Comparison of ENCODE assay signal across 1 cellular context in the genomic region with DNA sequence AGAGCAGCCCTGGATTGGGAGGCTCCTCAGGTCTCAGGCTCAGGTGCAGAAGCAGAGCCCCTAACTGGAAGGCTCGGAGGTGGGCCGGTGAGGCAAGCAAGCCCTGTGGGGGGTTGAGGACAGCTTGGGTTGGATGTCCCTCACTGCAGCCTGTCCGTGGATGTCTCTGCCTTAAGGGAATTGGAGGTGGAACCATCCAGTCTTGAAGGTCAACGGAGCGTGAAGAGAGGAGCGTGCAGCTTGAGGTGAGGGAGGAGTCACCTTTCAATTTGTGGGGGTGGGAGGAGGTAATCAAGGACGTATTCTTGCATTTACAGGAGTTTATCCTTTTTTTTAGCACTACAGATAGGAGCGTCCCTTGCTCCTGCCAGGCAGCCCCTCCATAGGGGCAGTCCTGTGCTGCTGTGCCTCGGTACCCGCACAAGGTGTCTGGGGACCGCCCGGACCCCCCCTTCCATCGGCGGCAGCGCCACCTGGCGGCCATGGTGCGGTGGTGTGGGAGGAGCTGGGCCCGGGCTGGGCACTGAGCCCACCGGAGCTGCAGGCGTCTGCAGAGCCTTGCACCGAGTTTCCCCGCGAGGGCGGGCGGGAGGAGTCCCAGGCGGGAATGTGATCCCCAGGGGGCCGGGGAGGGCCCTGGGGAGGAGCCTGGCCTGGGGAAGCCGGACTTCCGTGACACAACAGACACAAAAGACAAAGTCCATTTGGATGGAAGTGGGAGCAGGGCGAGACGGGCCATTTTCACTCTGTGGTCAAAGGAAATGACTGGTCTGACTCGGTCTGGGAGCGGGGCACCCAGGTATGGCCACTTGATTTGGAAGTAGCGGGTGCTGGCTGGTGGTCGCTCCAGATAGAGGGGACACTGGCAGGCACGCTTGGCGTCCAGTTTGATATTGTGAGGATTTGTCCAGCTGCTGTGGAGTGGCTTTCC.
TF ChIP-seq lines count a peak whose summit lies in the region.

No MANE protein-coding gene starts in this region.

TF ChIP-seq in K562, 482 proteins besides CTCF, POLR2A, EP300 and RAD21 (continued from another document and continues in another):
- TF ChIP-seq, protein P1, sequence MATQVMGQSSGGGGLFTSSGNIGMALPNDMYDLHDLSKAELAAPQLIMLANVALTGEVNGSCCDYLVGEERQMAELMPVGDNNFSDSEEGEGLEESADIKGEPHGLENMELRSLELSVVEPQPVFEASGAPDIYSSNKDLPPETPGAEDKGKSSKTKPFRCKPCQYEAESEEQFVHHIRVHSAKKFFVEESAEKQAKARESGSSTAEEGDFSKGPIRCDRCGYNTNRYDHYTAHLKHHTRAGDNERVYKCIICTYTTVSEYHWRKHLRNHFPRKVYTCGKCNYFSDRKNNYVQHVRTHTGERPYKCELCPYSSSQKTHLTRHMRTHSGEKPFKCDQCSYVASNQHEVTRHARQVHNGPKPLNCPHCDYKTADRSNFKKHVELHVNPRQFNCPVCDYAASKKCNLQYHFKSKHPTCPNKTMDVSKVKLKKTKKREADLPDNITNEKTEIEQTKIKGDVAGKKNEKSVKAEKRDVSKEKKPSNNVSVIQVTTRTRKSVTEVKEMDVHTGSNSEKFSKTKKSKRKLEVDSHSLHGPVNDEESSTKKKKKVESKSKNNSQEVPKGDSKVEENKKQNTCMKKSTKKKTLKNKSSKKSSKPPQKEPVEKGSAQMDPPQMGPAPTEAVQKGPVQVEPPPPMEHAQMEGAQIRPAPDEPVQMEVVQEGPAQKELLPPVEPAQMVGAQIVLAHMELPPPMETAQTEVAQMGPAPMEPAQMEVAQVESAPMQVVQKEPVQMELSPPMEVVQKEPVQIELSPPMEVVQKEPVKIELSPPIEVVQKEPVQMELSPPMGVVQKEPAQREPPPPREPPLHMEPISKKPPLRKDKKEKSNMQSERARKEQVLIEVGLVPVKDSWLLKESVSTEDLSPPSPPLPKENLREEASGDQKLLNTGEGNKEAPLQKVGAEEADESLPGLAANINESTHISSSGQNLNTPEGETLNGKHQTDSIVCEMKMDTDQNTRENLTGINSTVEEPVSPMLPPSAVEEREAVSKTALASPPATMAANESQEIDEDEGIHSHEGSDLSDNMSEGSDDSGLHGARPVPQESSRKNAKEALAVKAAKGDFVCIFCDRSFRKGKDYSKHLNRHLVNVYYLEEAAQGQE (CRISPR knock-in tag; IDR thresholded peaks at IDR 0.05; ENCODE audit: low read depth), result no peak
- no peak for TF ChIP-seq MEF2D (tag; conservative IDR thresholded peaks at IDR 0.05; ENCODE audit: low read depth)
- 0 out of 2 replicates have a peak, but pooled peaks have one; percentile 15 for TF ChIP-seq FOXM1 (IDR thresholded peaks at IDR 0.05; ENCODE audit: low read depth)
- no peak for TF ChIP-seq FOXM1 (CRISPR knock-in tag; IDR thresholded peaks at IDR 0.05; ENCODE audit: low read depth)
- TF ChIP-seq RFX5 (IDR thresholded peaks at IDR 0.05; ENCODE audit: low read depth, low read length), result no peak
- no peak for TF ChIP-seq KHSRP (IDR thresholded peaks at IDR 0.05)
- TF ChIP-seq SMC3 (conservative IDR thresholded peaks at IDR 0.05; ENCODE audit: insufficient read depth, low read depth, low read length), result peak; percentile 66
- TF ChIP-seq SP1 (CRISPR knock-in tag; IDR thresholded peaks at IDR 0.05), result peak; percentile 56
- no peak for TF ChIP-seq CBFA2T2 (conservative IDR thresholded peaks at IDR 0.05)
- no peak for TF ChIP-seq HMG20A (CRISPR knock-in tag; conservative IDR thresholded peaks at IDR 0.05)
- no peak for TF ChIP-seq TCF7 (IDR thresholded peaks at IDR 0.05; ENCODE audit: borderline replicate concordance)
- TF ChIP-seq ZBTB8A (IDR thresholded peaks at IDR 0.05; ENCODE audit: partially characterized antibody), result no peak
- no peak for TF ChIP-seq DNMT1 (IDR thresholded peaks at IDR 0.05)
- no peak for TF ChIP-seq NFXL1 (CRISPR knock-in tag; IDR thresholded peaks at IDR 0.05)
- TF ChIP-seq, protein P2, sequence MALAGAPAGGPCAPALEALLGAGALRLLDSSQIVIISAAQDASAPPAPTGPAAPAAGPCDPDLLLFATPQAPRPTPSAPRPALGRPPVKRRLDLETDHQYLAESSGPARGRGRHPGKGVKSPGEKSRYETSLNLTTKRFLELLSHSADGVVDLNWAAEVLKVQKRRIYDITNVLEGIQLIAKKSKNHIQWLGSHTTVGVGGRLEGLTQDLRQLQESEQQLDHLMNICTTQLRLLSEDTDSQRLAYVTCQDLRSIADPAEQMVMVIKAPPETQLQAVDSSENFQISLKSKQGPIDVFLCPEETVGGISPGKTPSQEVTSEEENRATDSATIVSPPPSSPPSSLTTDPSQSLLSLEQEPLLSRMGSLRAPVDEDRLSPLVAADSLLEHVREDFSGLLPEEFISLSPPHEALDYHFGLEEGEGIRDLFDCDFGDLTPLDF (CRISPR knock-in tag; IDR thresholded peaks at IDR 0.05), result no peak
- no peak for TF ChIP-seq HCFC1 (IDR thresholded peaks at IDR 0.05; ENCODE audit: low read depth, low read length)
- TF ChIP-seq SMAD3 (CRISPR knock-in tag; conservative IDR thresholded peaks at IDR 0.05), result no peak
- TF ChIP-seq, protein P3, sequence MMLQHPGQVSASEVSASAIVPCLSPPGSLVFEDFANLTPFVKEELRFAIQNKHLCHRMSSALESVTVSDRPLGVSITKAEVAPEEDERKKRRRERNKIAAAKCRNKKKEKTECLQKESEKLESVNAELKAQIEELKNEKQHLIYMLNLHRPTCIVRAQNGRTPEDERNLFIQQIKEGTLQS (IDR thresholded peaks at IDR 0.05), result no peak
- TF ChIP-seq, protein P3 (CRISPR knock-in tag; conservative IDR thresholded peaks at IDR 0.05), result no peak
- TF ChIP-seq, protein P4, sequence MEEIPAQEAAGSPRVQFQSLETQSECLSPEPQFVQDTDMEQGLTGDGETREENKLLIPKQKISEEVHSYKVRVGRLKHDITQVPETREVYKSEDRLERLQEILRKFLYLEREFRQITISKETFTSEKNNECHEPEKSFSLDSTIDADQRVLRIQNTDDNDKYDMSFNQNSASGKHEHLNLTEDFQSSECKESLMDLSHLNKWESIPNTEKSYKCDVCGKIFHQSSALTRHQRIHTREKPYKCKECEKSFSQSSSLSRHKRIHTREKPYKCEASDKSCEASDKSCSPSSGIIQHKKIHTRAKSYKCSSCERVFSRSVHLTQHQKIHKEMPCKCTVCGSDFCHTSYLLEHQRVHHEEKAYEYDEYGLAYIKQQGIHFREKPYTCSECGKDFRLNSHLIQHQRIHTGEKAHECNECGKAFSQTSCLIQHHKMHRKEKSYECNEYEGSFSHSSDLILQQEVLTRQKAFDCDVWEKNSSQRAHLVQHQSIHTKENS (CRISPR knock-in tag; IDR thresholded peaks at IDR 0.05), result no peak
- TF ChIP-seq YY1 (IDR thresholded peaks at IDR 0.05; ENCODE audit: borderline replicate concordance in 1 of 3, control insufficient read depth in 1 of 3, extremely low read depth in 1 of 3, insufficient read depth in 3 of 3, insufficient read length in 1 of 3, insufficient replicate concordance in 2 of 3, low read depth in 1 of 3, low read length in 2 of 3), result peak in 1 of 3 experiments; percentile 17
- TF ChIP-seq RAD51 (IDR thresholded peaks at IDR 0.05; ENCODE audit: borderline replicate concordance, low read depth), result no peak
- no peak for TF ChIP-seq ZNF133 (CRISPR knock-in tag; IDR thresholded peaks at IDR 0.05)
- no peak for TF ChIP-seq ARHGAP35 (IDR thresholded peaks at IDR 0.05; ENCODE audit: partially characterized antibody)
- TF ChIP-seq XRCC5 (IDR thresholded peaks at IDR 0.05; ENCODE audit: low read depth, low read length), result peak; percentile 57; the same call in 1 of the 2 replicates
- TF ChIP-seq, protein P5, sequence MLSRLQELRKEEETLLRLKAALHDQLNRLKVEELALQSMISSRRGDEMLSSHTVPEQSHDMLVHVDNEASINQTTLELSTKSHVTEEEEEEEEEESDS (CRISPR knock-in tag; IDR thresholded peaks at IDR 0.05), result no peak
- TF ChIP-seq ZNF140 (CRISPR knock-in tag; IDR thresholded peaks at IDR 0.05), result no peak
- no peak for TF ChIP-seq STAT5B (CRISPR knock-in tag; IDR thresholded peaks at IDR 0.05)
- TF ChIP-seq ZNF197 (CRISPR knock-in tag; IDR thresholded peaks at IDR 0.05; ENCODE audit: low read depth), result no peak
- no peak for TF ChIP-seq E2F3 (CRISPR knock-in tag; IDR thresholded peaks at IDR 0.05)
- TF ChIP-seq ADNP (tag; IDR thresholded peaks at IDR 0.05), result no peak
- TF ChIP-seq GATAD2B (IDR thresholded peaks at IDR 0.05; ENCODE audit: borderline replicate concordance), result no peak
- no peak for TF ChIP-seq ZNF57 (CRISPR knock-in tag; IDR thresholded peaks at IDR 0.05)
- no peak for TF ChIP-seq RUNX1 (IDR thresholded peaks at IDR 0.05; ENCODE audit: low read depth)
- TF ChIP-seq, protein P6, sequence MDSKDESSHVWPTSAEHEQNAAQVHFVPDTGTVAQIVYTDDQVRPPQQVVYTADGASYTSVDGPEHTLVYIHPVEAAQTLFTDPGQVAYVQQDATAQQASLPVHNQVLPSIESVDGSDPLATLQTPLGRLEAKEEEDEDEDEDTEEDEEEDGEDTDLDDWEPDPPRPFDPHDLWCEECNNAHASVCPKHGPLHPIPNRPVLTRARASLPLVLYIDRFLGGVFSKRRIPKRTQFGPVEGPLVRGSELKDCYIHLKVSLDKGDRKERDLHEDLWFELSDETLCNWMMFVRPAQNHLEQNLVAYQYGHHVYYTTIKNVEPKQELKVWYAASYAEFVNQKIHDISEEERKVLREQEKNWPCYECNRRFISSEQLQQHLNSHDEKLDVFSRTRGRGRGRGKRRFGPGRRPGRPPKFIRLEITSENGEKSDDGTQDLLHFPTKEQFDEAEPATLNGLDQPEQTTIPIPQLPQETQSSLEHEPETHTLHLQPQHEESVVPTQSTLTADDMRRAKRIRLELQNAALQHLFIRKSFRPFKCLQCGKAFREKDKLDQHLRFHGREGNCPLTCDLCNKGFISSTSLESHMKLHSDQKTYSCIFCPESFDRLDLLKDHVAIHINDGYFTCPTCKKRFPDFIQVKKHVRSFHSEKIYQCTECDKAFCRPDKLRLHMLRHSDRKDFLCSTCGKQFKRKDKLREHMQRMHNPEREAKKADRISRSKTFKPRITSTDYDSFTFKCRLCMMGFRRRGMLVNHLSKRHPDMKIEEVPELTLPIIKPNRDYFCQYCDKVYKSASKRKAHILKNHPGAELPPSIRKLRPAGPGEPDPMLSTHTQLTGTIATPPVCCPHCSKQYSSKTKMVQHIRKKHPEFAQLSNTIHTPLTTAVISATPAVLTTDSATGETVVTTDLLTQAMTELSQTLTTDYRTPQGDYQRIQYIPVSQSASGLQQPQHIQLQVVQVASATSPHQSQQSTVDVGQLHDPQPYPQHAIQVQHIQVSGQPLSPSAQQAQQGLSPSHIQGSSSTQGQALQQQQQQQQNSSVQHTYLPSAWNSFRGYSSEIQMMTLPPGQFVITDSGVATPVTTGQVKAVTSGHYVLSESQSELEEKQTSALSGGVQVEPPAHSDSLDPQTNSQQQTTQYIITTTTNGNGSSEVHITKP (IDR thresholded peaks at IDR 0.05; ENCODE audit: partially characterized antibody), result no peak
- TF ChIP-seq PHB (CRISPR knock-in tag; IDR thresholded peaks at IDR 0.05), result no peak
- no peak for TF ChIP-seq ZNF551 (CRISPR knock-in tag; IDR thresholded peaks at IDR 0.05)
- TF ChIP-seq, protein P7, sequence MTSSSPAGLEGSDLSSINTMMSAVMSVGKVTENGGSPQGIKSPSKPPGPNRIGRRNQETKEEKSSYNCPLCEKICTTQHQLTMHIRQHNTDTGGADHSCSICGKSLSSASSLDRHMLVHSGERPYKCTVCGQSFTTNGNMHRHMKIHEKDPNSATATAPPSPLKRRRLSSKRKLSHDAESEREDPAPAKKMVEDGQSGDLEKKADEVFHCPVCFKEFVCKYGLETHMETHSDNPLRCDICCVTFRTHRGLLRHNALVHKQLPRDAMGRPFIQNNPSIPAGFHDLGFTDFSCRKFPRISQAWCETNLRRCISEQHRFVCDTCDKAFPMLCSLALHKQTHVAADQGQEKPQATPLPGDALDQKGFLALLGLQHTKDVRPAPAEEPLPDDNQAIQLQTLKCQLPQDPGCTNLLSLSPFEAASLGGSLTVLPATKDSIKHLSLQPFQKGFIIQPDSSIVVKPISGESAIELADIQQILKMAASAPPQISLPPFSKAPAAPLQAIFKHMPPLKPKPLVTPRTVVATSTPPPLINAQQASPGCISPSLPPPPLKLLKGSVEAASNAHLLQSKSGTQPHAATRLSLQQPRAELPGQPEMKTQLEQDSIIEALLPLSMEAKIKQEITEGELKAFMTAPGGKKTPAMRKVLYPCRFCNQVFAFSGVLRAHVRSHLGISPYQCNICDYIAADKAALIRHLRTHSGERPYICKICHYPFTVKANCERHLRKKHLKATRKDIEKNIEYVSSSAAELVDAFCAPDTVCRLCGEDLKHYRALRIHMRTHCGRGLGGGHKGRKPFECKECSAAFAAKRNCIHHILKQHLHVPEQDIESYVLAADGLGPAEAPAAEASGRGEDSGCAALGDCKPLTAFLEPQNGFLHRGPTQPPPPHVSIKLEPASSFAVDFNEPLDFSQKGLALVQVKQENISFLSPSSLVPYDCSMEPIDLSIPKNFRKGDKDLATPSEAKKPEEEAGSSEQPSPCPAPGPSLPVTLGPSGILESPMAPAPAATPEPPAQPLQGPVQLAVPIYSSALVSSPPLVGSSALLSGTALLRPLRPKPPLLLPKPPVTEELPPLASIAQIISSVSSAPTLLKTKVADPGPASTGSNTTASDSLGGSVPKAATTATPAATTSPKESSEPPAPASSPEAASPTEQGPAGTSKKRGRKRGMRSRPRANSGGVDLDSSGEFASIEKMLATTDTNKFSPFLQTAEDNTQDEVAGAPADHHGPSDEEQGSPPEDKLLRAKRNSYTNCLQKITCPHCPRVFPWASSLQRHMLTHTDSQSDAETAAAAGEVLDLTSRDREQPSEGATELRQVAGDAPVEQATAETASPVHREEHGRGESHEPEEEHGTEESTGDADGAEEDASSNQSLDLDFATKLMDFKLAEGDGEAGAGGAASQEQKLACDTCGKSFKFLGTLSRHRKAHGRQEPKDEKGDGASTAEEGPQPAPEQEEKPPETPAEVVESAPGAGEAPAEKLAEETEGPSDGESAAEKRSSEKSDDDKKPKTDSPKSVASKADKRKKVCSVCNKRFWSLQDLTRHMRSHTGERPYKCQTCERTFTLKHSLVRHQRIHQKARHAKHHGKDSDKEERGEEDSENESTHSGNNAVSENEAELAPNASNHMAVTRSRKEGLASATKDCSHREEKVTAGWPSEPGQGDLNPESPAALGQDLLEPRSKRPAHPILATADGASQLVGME (CRISPR knock-in tag; IDR thresholded peaks at IDR 0.05), result no peak
- TF ChIP-seq STAG1 (CRISPR knock-in tag; IDR thresholded peaks at IDR 0.05; ENCODE audit: borderline replicate concordance), result peak; percentile 34; the same call in 1 of the 2 replicates
- TF ChIP-seq RFX7 (CRISPR knock-in tag; IDR thresholded peaks at IDR 0.05), result no peak
- TF ChIP-seq ZNF436 (CRISPR knock-in tag; IDR thresholded peaks at IDR 0.05), result no peak
- no peak for TF ChIP-seq KAT8 (IDR thresholded peaks at IDR 0.05; ENCODE audit: low read depth)
- TF ChIP-seq DDX20 (tag; IDR thresholded peaks at IDR 0.05; ENCODE audit: low read depth), result no peak
- TF ChIP-seq HEY1 (CRISPR knock-in tag; IDR thresholded peaks at IDR 0.05; ENCODE audit: borderline replicate concordance), result no peak
- no peak for TF ChIP-seq CREBBP (IDR thresholded peaks at IDR 0.05; ENCODE audit: low read depth, low read length)
- TF ChIP-seq ZC3H8 (IDR thresholded peaks at IDR 0.05), result no peak
- TF ChIP-seq MAZ (CRISPR knock-in tag; conservative IDR thresholded peaks at IDR 0.05 in 1 of 2, IDR thresholded peaks at IDR 0.05 in 1 of 2), result peak; percentile 53 to 86
- TF ChIP-seq PTRF (tag; IDR thresholded peaks at IDR 0.05), result no peak
- TF ChIP-seq ZNF583 (CRISPR knock-in tag; IDR thresholded peaks at IDR 0.05), result no peak
- TF ChIP-seq MIER1 (IDR thresholded peaks at IDR 0.05; ENCODE audit: low read depth), result no peak
- TF ChIP-seq PHTF2 (CRISPR knock-in tag; IDR thresholded peaks at IDR 0.05), result no peak
